In the genomic region with DNA sequence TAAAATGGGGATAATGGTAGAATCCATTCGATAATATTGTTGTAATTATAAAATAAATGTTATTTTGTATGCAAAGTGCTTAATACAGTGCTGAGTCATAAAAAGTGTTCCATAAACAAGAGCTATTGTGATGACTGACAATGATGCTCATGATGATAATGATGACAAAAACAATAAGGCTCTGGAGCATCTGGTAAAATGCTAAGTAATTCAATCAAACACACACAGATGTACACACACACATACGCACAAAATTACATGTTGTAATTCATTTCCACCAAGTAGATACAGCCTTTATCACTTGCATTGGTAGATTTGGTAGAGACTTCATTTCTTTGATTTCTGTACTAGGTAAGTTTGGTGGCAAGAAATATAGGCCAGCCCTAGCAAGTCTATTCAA, we compare ENCODE assay signal across 8 cellular contexts.
"Had no signal": no experiment of that assay in that cellular context is flagged by ENCODE, and none has a peak within 500 bp of the region (broad histone marks: within the 10 kb centered on the region; RNA-seq: fewer than 3 reads in every experiment).

No MANE protein-coding gene starts in this region.

- DNase-seq: GM23248, GOT3, H7, HFFc6, KBM-7 had no signal

- H3K27ac ChIP-seq: GM23248 had no signal

- ATAC-seq: HCT116 had no signal

- FAIRE-seq: HTR-8/SVneo had no signal

- H3K36me3 ChIP-seq: HAP-1 had no signal

- H2AFZ ChIP-seq: GM23248 had no signal

- H3K9me3 ChIP-seq: HAP-1 had no signal

- H3K9ac ChIP-seq: GM23248 had no signal

- H3K4me3 ChIP-seq: GM23248, HAP-1 had no signal
